Comparison of ENCODE assay signal across 31 cellular contexts in the genomic region with DNA sequence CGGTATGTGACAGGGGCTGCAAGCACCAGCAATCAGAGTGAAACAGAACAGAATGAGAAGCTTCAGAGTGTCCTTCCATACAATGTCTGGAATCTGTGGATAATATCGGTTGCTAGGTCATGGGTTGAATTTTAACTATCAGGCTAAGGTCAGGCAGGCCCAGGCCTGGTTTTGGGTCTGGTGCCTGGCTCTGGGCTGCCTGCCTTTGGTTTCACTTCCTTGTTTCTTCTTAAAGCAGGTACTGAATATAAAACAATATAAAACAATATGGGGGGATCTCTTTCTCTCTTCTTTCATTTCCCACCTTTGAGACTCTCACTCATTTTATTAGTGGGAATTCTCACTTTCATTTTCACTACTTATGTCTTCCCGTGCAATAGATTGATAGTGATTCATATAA.
DNase-seq lines count a peak whose midpoint lies in the region; ATAC-seq, FAIRE-seq and TF ChIP-seq lines count a peak whose summit lies in the region.
"Had no signal": no experiment of that assay in that cellular context is flagged by ENCODE, and none has a peak within 500 bp of the region (broad histone marks: within the 10 kb centered on the region; RNA-seq: fewer than 3 reads in every experiment).

No MANE protein-coding gene starts in this region.

- H3F3A ChIP-seq in Loucy (ENCODE audit: low read depth): no peaks in the 10 kb centered on the region

- no peak overlapping the region for H3K27ac ChIP-seq in small intestine (ENCODE audit: low read depth in 1 of 2, low read length in 1 of 2)
- H3K27ac ChIP-seq: adrenal gland, body of pancreas, C4-2B, SK-N-MC, upper lobe of left lung had no signal

- no peaks in the 10 kb centered on the region for H4K20me1 ChIP-seq in Loucy (ENCODE audit: insufficient read depth, low read length, poor library complexity, severe bottlenecking)

- H3K4me3 ChIP-seq in Loucy (ENCODE audit: low read length, poor library complexity, severe bottlenecking) (no peak overlapping the region), epithelial cell of proximal tubule (ENCODE audit: low read depth, low read length) (peak overlapping the region; percentile 1), small intestine (ENCODE audit: low read depth in 1 of 2, low read length in 2 of 2) (no peak overlapping the region)
- H3K4me3 ChIP-seq: adrenal gland, body of pancreas, lung, SK-N-MC, upper lobe of left lung had no signal

- 59 to 74% (median 68%) methylated on average over 3 of the region's 3 CpGs for WGBS in small intestine, 3 donors

- FAIRE-seq in GM12891 (lab: Jason Lieb, UNC) (no peak), small intestine (lab: Jason Lieb, UNC) (no peak)

- no peak for ATAC-seq in GM19035 (IDR thresholded peaks at IDR 0.05; ENCODE audit: unreplicated experiment)
- ATAC-seq: activated CD8-positive, alpha-beta T cell treated with anti-CD3 and anti-CD28 coated beads, Interleukin-2, amount 10 ng/mL, durations not matched to agents 7 days and 5 days; body of pancreas; esophagus mucosa; HCT116; left cardiac atrium; stimulated activated naive B cell treated with anti-CD40 and anti-IgM and Interleukin-4, amounts not matched to agents 10 μg/mL and 1 μg/mL and 100 μg/mL, for 72 hours; T-helper 17 cell had no signal

- TF ChIP-seq CTCF in Loucy (conservative IDR thresholded peaks at IDR 0.05; ENCODE audit: low read length) (no peak), epithelial cell of proximal tubule (conservative IDR thresholded peaks at IDR 0.05; ENCODE audit: low read depth, low read length) (no peak)

- H3K4me2 ChIP-seq in Loucy (ENCODE audit: low read depth, low read length, poor library complexity, severe bottlenecking): no peak overlapping the region

- H3K9me2 ChIP-seq in Loucy (replicated peaks; ENCODE audit: low read depth, low read length): no peaks in the 10 kb centered on the region

- H2AFZ ChIP-seq in Loucy (ENCODE audit: low read length): peak overlapping the region; percentile 49; the same call in 1 of the 2 replicates

- H3K4me1 ChIP-seq in Loucy (ENCODE audit: insufficient read depth, low read length, poor library complexity, severe bottlenecking) (no peaks in the 10 kb centered on the region), small intestine (ENCODE audit: control insufficient read depth in 2 of 2, insufficient read depth in 1 of 2, low read depth in 1 of 2, low read length in 1 of 2) (no peaks in the 10 kb centered on the region)
- H3K4me1 ChIP-seq: adrenal gland, body of pancreas, upper lobe of left lung had no signal

- no peak for TF ChIP-seq POLR2A in GM12891 (IDR thresholded peaks at IDR 0.05; ENCODE audit: low read depth, low read length)

- no peak overlapping the region for H3K9ac ChIP-seq in Loucy (ENCODE audit: low read depth, low read length, poor library complexity, severe bottlenecking)

- H3K79me2 ChIP-seq in Loucy (ENCODE audit: insufficient read depth, low read length): no peaks in the 10 kb centered on the region

- no peaks in the 10 kb centered on the region for H3K36me3 ChIP-seq in Loucy (ENCODE audit: insufficient read depth, low read length)
- no peaks in the 10 kb centered on the region for H3K36me3 ChIP-seq in small intestine (ENCODE audit: control insufficient read depth in 2 of 2, insufficient read depth in 2 of 2, low read length in 2 of 2)
- H3K36me3 ChIP-seq: adrenal gland, upper lobe of left lung had no signal

- DNase-seq in GM12891 (ENCODE audit: insufficient read length, low spot score) (no peak), epithelial cell of proximal tubule (ENCODE audit: low read depth) (no peak), small intestine (peak; percentile 7), NAMALWA (ENCODE audit: low spot score) (no peak), T-helper 9 cell (no peak)
- DNase-seq: activated CD4-positive, alpha-beta T cell treated with anti-CD3 and anti-CD28 coated beads for 1 hour; activated CD8-positive, alpha-beta T cell treated with anti-CD3 and anti-CD28 coated beads, Interleukin-2, amount 10 ng/mL, durations not matched to agents 7 days and 5 days; activated naive CD4-positive, alpha-beta T cell treated with anti-CD3 and anti-CD28 coated beads for 36 hours; adrenal gland; body of pancreas; cerebellar nuclear complex; dermis blood vessel endothelial cell; DMS79 treated with DMSO at 0.1 percent for 48 hours; endodermal cell; foreskin fibroblast; GF-D8; head of caudate nucleus; left cardiac atrium; NCI-H1048; NCI-H446; stimulated activated naive B cell treated with anti-CD40 and anti-IgM and Interleukin-4, amounts not matched to agents 10 μg/mL and 1 μg/mL and 100 μg/mL, for 72 hours; substantia nigra; T-helper 17 cell; upper lobe of left lung had no signal

- H3K9me3 ChIP-seq in Loucy (ENCODE audit: insufficient read depth, low read depth, low read length) (no peaks in the 10 kb centered on the region), small intestine (ENCODE audit: control insufficient read depth, low read depth) (no peaks in the 10 kb centered on the region)
- H3K9me3 ChIP-seq: adrenal gland, body of pancreas, upper lobe of left lung had no signal

- no peaks in the 10 kb centered on the region for H3K27me3 ChIP-seq in Loucy (ENCODE audit: insufficient read depth, low read length, poor library complexity, severe bottlenecking)
- H3K27me3 ChIP-seq in small intestine (ENCODE audit: control insufficient read depth in 2 of 2, insufficient read depth in 2 of 2, low read length in 2 of 2): no peaks in the 10 kb centered on the region
- H3K27me3 ChIP-seq: adrenal gland, body of pancreas, upper lobe of left lung had no signal

TF ChIP-seq in GM12891, 5 proteins besides CTCF, POLR2A, EP300 and RAD21:
- TF ChIP-seq POU2F2 (IDR thresholded peaks at IDR 0.05; ENCODE audit: low read depth, low read length) (no peak), SPI1 (IDR thresholded peaks at IDR 0.05; ENCODE audit: low read depth, low read length) (peak; percentile 81), POLR2AphosphoS5 (IDR thresholded peaks at IDR 0.05; ENCODE audit: low read depth, low read length) (no peak)
